8 cellular contexts compared by ENCODE assay signal in genomic region chr19:23116802-23117571, GRCh38. TPM values are rescaled to one million over a fixed set of nuclear protein-coding genes. Genes with fewer than 3 reads are reported as not detected.
DNase-seq lines count a peak whose midpoint lies in the region; ATAC-seq lines count a peak whose summit lies in the region.

Gene ZNF730 (plus strand): TSS chr19:23117025. CDS start chr19:23117174, 149 bp downstream.

- peak; percentile 40 for ATAC-seq in effector memory CD8-positive, alpha-beta T cell (replicated peaks)

- H3K9me3 Mint-ChIP-seq in effector memory CD8-positive, alpha-beta T cell = no peaks in the 10 kb centered on the region

- H3K4me1 Mint-ChIP-seq in effector memory CD8-positive, alpha-beta T cell (ENCODE audit: low read depth in 2 of 2) = no peaks in the 10 kb centered on the region

- H3K27ac Mint-ChIP-seq in effector memory CD8-positive, alpha-beta T cell = no peak within 1 kb of the TSS

- H3K27me3 Mint-ChIP-seq in effector memory CD8-positive, alpha-beta T cell = no peaks in the 10 kb centered on the region

- no peaks in the 10 kb centered on the region for H3K36me3 Mint-ChIP-seq in effector memory CD8-positive, alpha-beta T cell (ENCODE audit: insufficient read depth)

- peak; percentile 73 for DNase-seq in CD1c-positive myeloid dendritic cell (ENCODE audit: extremely low spot score)
- peak; percentile 9 for DNase-seq in H4 (ENCODE audit: low spot score)
- peak; percentile 45 for DNase-seq in NCI-H1694 treated with DMSO at 0.1 percent for 48 hours (lab: John Stamatoyannopoulos, UW)
- peak; percentile 1 to 2 for DNase-seq in activated CD4-positive, alpha-beta T cell treated with anti-CD3 and anti-CD28 coated beads, Interleukin-2, amount 50 U/mL, for 4 hours
- DNase-seq in effector memory CD8-positive, alpha-beta T cell = no peak
- peak; percentile 82 for DNase-seq in medulla oblongata (ENCODE audit: extremely low spot score)
- DNase-seq in stimulated activated CD8-positive, alpha-beta memory T cell treated with anti-CD3 and anti-CD28 coated beads, Interleukin-12 subunit alpha, Interleukin-12 subunit beta, amount 100 ng/mL, for 24 hours (ENCODE audit: extremely low read depth) = peak; percentile 24
- no peak for DNase-seq in DMS79 (lab: John Stamatoyannopoulos, UW)

- H3K4me3 Mint-ChIP-seq in effector memory CD8-positive, alpha-beta T cell = peak within 1 kb of the TSS; percentile 67 to 68

RNA-seq across cellular contexts. Expression of gene ZNF730, which starts in this region (rescaled TPM):
- total RNA-seq in H4 (2014; rRNA removed; shearing (Covaris generic)) = 1.0 and 2.0 TPM in 2 replicates

Comparison
In these comparisons a context has a peak if more than half of its experiments do, and no peak if none do; other contexts are left out.
1. DNase-seq: peak in CD1c-positive myeloid dendritic cell (single experiment), H4 (single experiment), NCI-H1694 treated with DMSO at 0.1 percent for 48 hours (single experiment), activated CD4-positive, alpha-beta T cell treated with anti-CD3 and anti-CD28 coated beads, Interleukin-2, amount 50 U/mL, for 4 hours (2 of 2), medulla oblongata (single experiment) and stimulated activated CD8-positive, alpha-beta memory T cell treated with anti-CD3 and anti-CD28 coated beads, Interleukin-12 subunit alpha, Interleukin-12 subunit beta, amount 100 ng/mL, for 24 hours (single experiment); none in effector memory CD8-positive, alpha-beta T cell (0 of 3) and DMS79 (single experiment).